9 cellular contexts compared by ENCODE assay signal in the genomic region with DNA sequence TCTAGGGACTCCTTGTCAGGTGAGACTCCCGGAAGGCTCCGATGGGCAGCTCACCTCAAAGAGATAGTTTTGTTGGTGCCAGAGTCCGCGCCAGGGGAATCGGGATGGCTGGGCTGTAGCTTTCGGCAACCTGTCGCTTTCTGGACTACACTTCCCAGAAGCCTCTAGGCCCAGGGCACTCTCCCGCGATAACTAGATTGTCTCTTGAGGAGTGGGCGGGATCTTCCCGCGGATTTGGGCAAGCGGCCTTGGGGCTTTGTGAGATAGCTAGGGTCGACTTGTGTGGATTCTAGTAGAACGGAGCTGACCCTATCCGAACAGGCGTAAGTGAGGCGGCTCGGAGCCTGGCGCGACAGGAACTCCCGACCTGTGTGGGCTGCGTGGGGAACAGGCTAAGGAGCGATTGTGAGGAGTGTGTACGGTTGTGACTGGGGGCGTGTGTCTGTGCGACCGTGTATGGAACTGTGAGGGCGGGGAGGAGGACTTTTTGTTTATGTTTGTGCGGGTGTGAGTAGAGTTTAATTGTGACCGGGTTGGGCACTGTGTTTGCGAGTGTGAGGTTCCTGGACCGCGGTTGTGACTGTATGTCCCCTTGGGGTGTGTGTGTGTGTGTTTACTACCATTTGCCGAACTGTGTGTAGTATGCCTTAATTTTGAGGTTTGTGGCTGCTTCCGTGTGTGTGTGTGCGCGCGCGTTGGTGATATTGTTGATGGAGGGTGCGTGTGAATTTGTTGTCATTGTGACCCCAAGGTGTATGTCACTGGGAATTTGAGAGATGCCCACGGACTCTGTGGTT. TPM values are rescaled to one million over a fixed set of nuclear protein-coding genes. Genes with fewer than 3 reads are reported as not detected.
DNase-seq lines count a peak whose midpoint lies in the region; ATAC-seq and FAIRE-seq lines count a peak whose summit lies in the region.
"Had no signal": no experiment of that assay in that cellular context is flagged by ENCODE, and none has a peak within 500 bp of the region (broad histone marks: within the 10 kb centered on the region; RNA-seq: fewer than 3 reads in every experiment).

TSS of gene ZNF345 (plus strand) at position 231 of the 797 bp plus-strand sequence. CDS start 25,955 bp downstream, outside the sequence.

- CTCF ChIA-PET in CD4-positive, alpha-beta memory T cell (lab: Charles Lee; ENCODE audit: partially characterized antibody): interaction anchor here (1.0 to 1.1 kb wide), 2 partner anchors 13 to 656 kb away, joined by 3 to 4 read pairs; partner anchors contain the start of gene ZNF793

- peak; percentile 74 for ATAC-seq in GM19467 (IDR thresholded peaks at IDR 0.05; ENCODE audit: unreplicated experiment)

- no peaks in the 10 kb centered on the region for H3K27me3 Mint-ChIP-seq in CD4-positive, alpha-beta memory T cell

- H3K79me1 ChIP-seq in mesendoderm (ENCODE audit: low read length): peaks cover 6% of the 10 kb centered on the region

- peak within 1 kb of the TSS; percentile 94 for H3K9ac ChIP-seq in mesendoderm (ENCODE audit: low read length)

- H3K27ac Mint-ChIP-seq in CD4-positive, alpha-beta memory T cell: no peak within 1 kb of the TSS

- H3K9me3 Mint-ChIP-seq in CD4-positive, alpha-beta memory T cell: peaks cover 0 to 17% (median 8%) of the 10 kb centered on the region in 8 donors

- no peaks in the 10 kb centered on the region for H3K27me3 ChIP-seq in CD4-positive, alpha-beta memory T cell (ENCODE audit: insufficient read depth, low read length)
- no peaks in the 10 kb centered on the region for H3K27me3 ChIP-seq in mesendoderm (ENCODE audit: insufficient read depth, low read length, poor library complexity)

- POLR2A ChIA-PET in CD4-positive, alpha-beta memory T cell (lab: Charles Lee; ENCODE audit: partially characterized antibody): interaction anchor here (0.9 to 5.2 kb wide), 27 partner anchors 10 to 804 kb away, joined by 3 to 183 read pairs (median 7); partner anchors contain the start of genes POLR2I, TBCB, ZFP14 and ZFP30

- H3K4me3 ChIP-seq in CD4-positive, alpha-beta memory T cell (ENCODE audit: low read length in 2 of 2): peak within 1 kb of the TSS; percentile 88 to 97
- peak within 1 kb of the TSS; percentile 88 for H3K4me3 ChIP-seq in mesendoderm (ENCODE audit: low read length)

- H3K56ac ChIP-seq in mesendoderm (ENCODE audit: low read length): peak within 1 kb of the TSS; percentile 99

- H3K4me3 Mint-ChIP-seq in CD4-positive, alpha-beta memory T cell: no peak within 1 kb of the TSS

- intact Hi-C loops in CD4-positive, alpha-beta memory T cell (cut with micrococcal nuclease): loop anchor here (1.0 to 2.0 kb wide), 15 partner anchors 13 to 637 kb away; partner anchors contain the start of genes ZNF260, ZNF420, ZNF461 and ZNF527

- peaks cover 8% of the 10 kb centered on the region for H3K79me2 ChIP-seq in mesendoderm (ENCODE audit: control insufficient read depth, insufficient read depth, low read length)

- H4K8ac ChIP-seq in mesendoderm (ENCODE audit: low read depth, low read length): no peak within 1 kb of the TSS

- H3K4ac ChIP-seq in mesendoderm (ENCODE audit: low read depth, low read length): no peak within 1 kb of the TSS

- WGBS in mesendoderm (ENCODE audit: extremely low coverage, insufficient coverage, low lambda C conversion rate): no CpG with 5 or more reads among the region's 42 CpGs

- peaks cover 5 to 24% (median 11%) of the 10 kb centered on the region in 4 donors for H3K4me1 Mint-ChIP-seq in CD4-positive, alpha-beta memory T cell

- peak; percentile 55 for FAIRE-seq in endometrium (lab: Jason Lieb, UNC)
- FAIRE-seq: colon had no signal

- peak within 1 kb of the TSS; percentile 5 for H2BK5ac ChIP-seq in mesendoderm (ENCODE audit: low read length)

- DNase-seq in CD4-positive, alpha-beta memory T cell: peak; percentile 87 to 94 (median 89)
- peak; percentile 73 for DNase-seq in HPDE6-E6E7 (ENCODE audit: extremely low spot score)
- DNase-seq in NOMO-1 treated with DMSO at 0.1 percent for 48 hours (lab: John Stamatoyannopoulos, UW; ENCODE audit: unreplicated experiment): peak; percentile 92
- peak; percentile 72 for DNase-seq in activated CD8-positive, alpha-beta memory T cell treated with anti-CD3 and anti-CD28 coated beads, Interleukin-2, amount 50 U/mL, for 1 hour (ENCODE audit: extremely low read depth)
- DNase-seq in mesendoderm: peak; percentile 99
- DNase-seq in stimulated activated CD8-positive, alpha-beta memory T cell treated with anti-CD3 and anti-CD28 coated beads, Interleukin-12 subunit alpha, Interleukin-12 subunit beta, amount 100 ng/mL, for 24 hours (ENCODE audit: extremely low read depth): peak; percentile 55

- no peak within 1 kb of the TSS for H2AK5ac ChIP-seq in mesendoderm (ENCODE audit: low read length)

- peaks cover 31 to 32% of the 10 kb centered on the region in 2 donors for H3K36me3 Mint-ChIP-seq in CD4-positive, alpha-beta memory T cell

- H3K36me3 ChIP-seq in CD4-positive, alpha-beta memory T cell (ENCODE audit: insufficient read depth, low read length): peaks cover 4% of the 10 kb centered on the region
- no peaks in the 10 kb centered on the region for H3K36me3 ChIP-seq in mesendoderm (ENCODE audit: control insufficient read depth, insufficient read depth, low read length)

- no peak within 1 kb of the TSS for H3K18ac ChIP-seq in mesendoderm (ENCODE audit: low read length)

- H3K9me3 ChIP-seq in CD4-positive, alpha-beta memory T cell (ENCODE audit: control insufficient read depth in 1 of 2, low read length in 2 of 2): peaks cover 0 to 5% of the 10 kb centered on the region in 2 donors

- H2BK120ac ChIP-seq in mesendoderm (ENCODE audit: low read depth, low read length): no peak within 1 kb of the TSS

- peaks cover 29% of the 10 kb centered on the region for H3K4me1 ChIP-seq in CD4-positive, alpha-beta memory T cell (ENCODE audit: insufficient read depth, low read length)
- H3K4me1 ChIP-seq in mesendoderm (ENCODE audit: control insufficient read depth, low read depth, low read length): no peaks in the 10 kb centered on the region

- no peak within 1 kb of the TSS for H4K5ac ChIP-seq in mesendoderm (ENCODE audit: low read length)

- peak within 1 kb of the TSS; percentile 86 for H3K27ac ChIP-seq in CD4-positive, alpha-beta memory T cell (ENCODE audit: low read depth, low read length)
- no peak within 1 kb of the TSS for H3K27ac ChIP-seq in mesendoderm (ENCODE audit: low read depth, low read length)

- peak within 1 kb of the TSS; percentile 93 for H3K4me2 ChIP-seq in mesendoderm (ENCODE audit: low read length)

- no peak within 1 kb of the TSS for H2BK15ac ChIP-seq in mesendoderm (replicated peaks; ENCODE audit: low read depth)

- peak within 1 kb of the TSS; percentile 66 for H3K23ac ChIP-seq in mesendoderm (ENCODE audit: low read length)

RNA-seq across cellular contexts. Expression of gene ZNF345, which starts in this region (rescaled TPM):
- 10 to 100 TPM; 17.6 to 18.0 TPM for total RNA-seq in CD4-positive, alpha-beta memory T cell
- polyA plus RNA-seq in CD4-positive, alpha-beta memory T cell: 10 to 100 TPM in 1 of 2 donors, 1 to 10 TPM in 1; 7.9 to 10.0 TPM
- polyA plus RNA-seq in mesendoderm (2013, experiment 1 of 2): 3.5 TPM
- polyA plus RNA-seq in mesendoderm (2013, experiment 2 of 2): 3.3 TPM
